ENCODE assay signal across 27 cellular contexts in the genomic region with DNA sequence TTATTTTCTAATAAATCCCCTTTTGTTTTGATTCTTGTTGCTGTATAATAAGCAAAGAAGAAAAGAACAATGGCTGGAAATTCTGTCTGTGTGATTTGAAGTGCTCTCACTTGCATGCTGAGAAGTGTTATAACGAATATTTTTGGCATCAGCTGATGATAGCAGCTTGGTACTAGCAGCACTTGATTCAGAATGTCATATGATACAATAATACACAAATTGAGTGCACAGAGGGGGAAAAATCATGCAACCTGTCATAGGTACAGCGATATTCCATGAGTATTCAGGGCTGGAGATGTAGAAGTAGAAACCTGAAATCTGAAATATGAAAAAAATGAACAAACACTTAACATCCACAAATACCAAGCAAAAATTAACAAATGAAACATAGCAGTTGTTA.
A peak's percentile ranks its signal among the peaks of the same experiment; 100 is the strongest.
DNase-seq lines count a peak whose midpoint lies in the region; ATAC-seq and TF ChIP-seq lines count a peak whose summit lies in the region.
"Had no signal": no experiment of that assay in that cellular context is flagged by ENCODE, and none has a peak within 500 bp of the region (broad histone marks: within the 10 kb centered on the region; RNA-seq: fewer than 3 reads in every experiment).

No MANE protein-coding gene starts in this region.

- no peaks in the 10 kb centered on the region for H3K36me3 Mint-ChIP-seq in stimulated activated naive B cell treated with anti-CD40 and anti-IgM and Interleukin-4, amounts not matched to agents 10 μg/mL and 1 μg/mL and 100 μg/mL, for 72 hours
- H3K36me3 Mint-ChIP-seq: activated naive CD8-positive, alpha-beta T cell; CD8-positive, alpha-beta memory T cell; immature natural killer cell; naive thymus-derived CD8-positive, alpha-beta T cell had no signal

- no peaks in the 10 kb centered on the region for H3K4me1 Mint-ChIP-seq in stimulated activated naive B cell treated with anti-CD40 and anti-IgM and Interleukin-4, amounts not matched to agents 10 μg/mL and 1 μg/mL and 100 μg/mL, for 72 hours
- H3K4me1 Mint-ChIP-seq: B cell; CD8-positive, alpha-beta memory T cell; immature natural killer cell; naive thymus-derived CD8-positive, alpha-beta T cell had no signal

- H3K27me3 ChIP-seq in heart right ventricle, result no peaks in the 10 kb centered on the region
- H3K27me3 ChIP-seq: cardiac muscle cell, gastrocnemius medialis, vagina had no signal

- TF ChIP-seq CTCF in heart right ventricle (IDR thresholded peaks at IDR 0.05), result no peak

- H3K4me1 ChIP-seq in heart right ventricle, result peaks cover 0 to 25% (median 10%) of the 10 kb centered on the region in 9 donors
- H3K4me1 ChIP-seq: gastrocnemius medialis, vagina had no signal

- no peak overlapping the region for H3K27ac Mint-ChIP-seq in stimulated activated naive B cell treated with anti-CD40 and anti-IgM and Interleukin-4, amounts not matched to agents 10 μg/mL and 1 μg/mL and 100 μg/mL, for 72 hours
- H3K27ac Mint-ChIP-seq: activated naive CD8-positive, alpha-beta T cell; B cell; CD8-positive, alpha-beta memory T cell; immature natural killer cell; naive thymus-derived CD8-positive, alpha-beta T cell; stimulated activated naive CD8-positive, alpha-beta T cell treated with anti-CD3 and anti-CD28 coated beads, Interleukin-15, Interleukin-2, amounts not matched to agents 100 ng/mL and 50 ng/mL, for 24 hours had no signal

- no peaks in the 10 kb centered on the region for H3K27me3 Mint-ChIP-seq in stimulated activated naive B cell treated with anti-CD40 and anti-IgM and Interleukin-4, amounts not matched to agents 10 μg/mL and 1 μg/mL and 100 μg/mL, for 72 hours
- H3K27me3 Mint-ChIP-seq: B cell had no signal

- no peak overlapping the region for H3K4me3 ChIP-seq in heart right ventricle
- H3K4me3 ChIP-seq: cardiac muscle cell, gastrocnemius medialis, thoracic aorta, vagina had no signal

- WGBS in heart right ventricle, 2 donors, result 38 to 41% methylated on average over 2 of the region's 2 CpGs

- peak overlapping the region in 7 of 10 donors; percentile 9 to 55 (median 23) for H3K27ac ChIP-seq in heart right ventricle
- H3K27ac ChIP-seq: cardiac muscle cell, gastrocnemius medialis, thoracic aorta, vagina had no signal

- H3K9me3 ChIP-seq in heart right ventricle, result no peaks in the 10 kb centered on the region
- H3K9me3 ChIP-seq: gastrocnemius medialis, thoracic aorta, vagina had no signal

- H3K4me3 Mint-ChIP-seq in stimulated activated naive B cell treated with anti-CD40 and anti-IgM and Interleukin-4, amounts not matched to agents 10 μg/mL and 1 μg/mL and 100 μg/mL, for 72 hours, result no peak overlapping the region
- H3K4me3 Mint-ChIP-seq: activated naive CD8-positive, alpha-beta T cell; B cell; CD8-positive, alpha-beta memory T cell; immature natural killer cell; naive thymus-derived CD8-positive, alpha-beta T cell; stimulated activated naive CD8-positive, alpha-beta T cell treated with anti-CD3 and anti-CD28 coated beads, Interleukin-15, Interleukin-2, amounts not matched to agents 100 ng/mL and 50 ng/mL, for 24 hours had no signal

- intact Hi-C loops in Right ventricle myocardium inferior (cut with DNase I) (no loop called here), cardiac septum (cut with DNase I) (no loop called here), heart right ventricle (cut with DNase I) (loop anchor here in 2 of 10 donors (10.0 kb wide), 2 partner anchors 59 to 349 kb away; no protein-coding TSS in a partner anchor)

- ATAC-seq in Right ventricle myocardium inferior (peak; percentile 52), heart right ventricle (peak in 5 of 8 donors; percentile 33 to 72 (median 61))
- ATAC-seq in stimulated activated naive B cell treated with anti-CD40 and anti-IgM and Interleukin-4, amounts not matched to agents 10 μg/mL and 1 μg/mL and 100 μg/mL, for 72 hours (replicated peaks), result no peak
- ATAC-seq: gastrocnemius medialis; naive thymus-derived CD8-positive, alpha-beta T cell had no signal

- peaks cover 0 to 3% of the 10 kb centered on the region in 2 donors for H3K9me3 Mint-ChIP-seq in stimulated activated naive B cell treated with anti-CD40 and anti-IgM and Interleukin-4, amounts not matched to agents 10 μg/mL and 1 μg/mL and 100 μg/mL, for 72 hours
- H3K9me3 Mint-ChIP-seq: CD8-positive, alpha-beta memory T cell; naive thymus-derived CD8-positive, alpha-beta T cell; stimulated activated naive CD8-positive, alpha-beta T cell treated with anti-CD3 and anti-CD28 coated beads, Interleukin-15, Interleukin-2, amounts not matched to agents 100 ng/mL and 50 ng/mL, for 24 hours had no signal

- H3K36me3 ChIP-seq in heart right ventricle, result no peaks in the 10 kb centered on the region
- H3K36me3 ChIP-seq: cardiac muscle cell, gastrocnemius medialis, thoracic aorta, vagina had no signal

- no peak for DNase-seq in Right ventricle myocardium inferior (ENCODE audit: missing footprints)
- no peak for DNase-seq in cardiac septum (ENCODE audit: low spot score)
- DNase-seq in NCI-H2171 treated with DMSO at 0.1 percent for 48 hours (lab: John Stamatoyannopoulos, UW), result peak; percentile 95
- DNase-seq in heart right ventricle, result no peak
- no peak for DNase-seq in T-helper 9 cell
- DNase-seq in stimulated activated naive B cell treated with anti-CD40 and anti-IgM and Interleukin-4, amounts not matched to agents 10 μg/mL and 1 μg/mL and 100 μg/mL, for 72 hours, result no peak
- DNase-seq in COLO829 (ENCODE audit: low spot score), result no peak
- DNase-seq in HCEC 1CT, result no peak
- DNase-seq: activated CD4-positive, alpha-beta T cell treated with anti-CD3 and anti-CD28 coated beads for 4 hours; activated T-cell treated with anti-CD3 and anti-CD28 coated beads for 4 hours; anterior cingulate cortex; CD8-positive, alpha-beta memory T cell; DMS53; gastrocnemius medialis; GF-D8; immature natural killer cell; naive thymus-derived CD8-positive, alpha-beta T cell; NCI-H1436 treated with DMSO at 0.1 percent for 48 hours; NCI-H2227 treated with DMSO at 0.1 percent for 48 hours; NCI-H774; occipital lobe had no signal

Comparison
In these comparisons a context has a peak if more than half of its experiments do, and no peak if none do; other contexts are left out.
1. ATAC-seq: peak in Right ventricle myocardium inferior (single experiment) and heart right ventricle (5 of 8); none in stimulated activated naive B cell treated with anti-CD40 and anti-IgM and Interleukin-4, amounts not matched to agents 10 μg/mL and 1 μg/mL and 100 μg/mL, for 72 hours (0 of 2).